ENCODE assay signal across 17 cellular contexts in genomic region chr5:168177831-168178450, GRCh38.
A peak's percentile ranks its signal among the peaks of the same experiment; 100 is the strongest.
DNase-seq lines count a peak whose midpoint lies in the region; ATAC-seq and TF ChIP-seq lines count a peak whose summit lies in the region.
"Had no signal": no experiment of that assay in that cellular context is flagged by ENCODE, and none has a peak within 500 bp of the region (broad histone marks: within the 10 kb centered on the region; RNA-seq: fewer than 3 reads in every experiment).

No MANE protein-coding gene starts in this region.

- no peak overlapping the region for H3K4me3 Mint-ChIP-seq in chondrocyte (ENCODE audit: unreplicated experiment)
- H3K4me3 Mint-ChIP-seq: naive B cell had no signal

- ATAC-seq in sciatic nerve, result peak; percentile 48
- no peak for ATAC-seq in GM21360 (IDR thresholded peaks at IDR 0.05; ENCODE audit: unreplicated experiment)
- ATAC-seq: stimulated activated naive CD8-positive, alpha-beta T cell treated with anti-CD3 and anti-CD28 coated beads, Interleukin-15, Interleukin-2, amounts not matched to agents 100 U/mL and 50 U/mL, for 24 hours had no signal

- no peaks in the 10 kb centered on the region for H3K36me3 Mint-ChIP-seq in chondrocyte (ENCODE audit: low read depth)
- H3K36me3 Mint-ChIP-seq: naive B cell had no signal

- H3K27me3 Mint-ChIP-seq in chondrocyte (ENCODE audit: low read depth), result no peaks in the 10 kb centered on the region
- H3K27me3 Mint-ChIP-seq: naive B cell had no signal

- DNase-seq in NCI-H146 (lab: John Stamatoyannopoulos, UW), result peak; percentile 58
- no peak for DNase-seq in NCI-H146 treated with DMSO at 0.1 percent for 48 hours (lab: John Stamatoyannopoulos, UW; ENCODE audit: unreplicated experiment)
- no peak for DNase-seq in chondrocyte (ENCODE audit: low spot score)
- peak; percentile 68 for DNase-seq in iPS-NIHi7 (ENCODE audit: extremely low spot score)
- no peak for DNase-seq in sciatic nerve (ENCODE audit: low spot score)
- DNase-seq in OCI-M1 (lab: John Stamatoyannopoulos, UW), result no peak
- no peak for DNase-seq in hepatic stellate cell (ENCODE audit: low spot score)
- DNase-seq: activated CD4-positive, alpha-beta T cell treated with anti-CD3 and anti-CD28 coated beads for 4 hours; activated gamma-delta T cell treated with Interleukin-2 at 50 U/mL for 16 hours; DMS53; naive B cell; NCI-H1930; NCI-H510A; stimulated activated CD4-positive, alpha-beta T cell treated with anti-CD3 and anti-CD28 coated beads, Interleukin-15, amount 100 ng/mL, for 24 hours; stimulated activated naive CD8-positive, alpha-beta T cell treated with anti-CD3 and anti-CD28 coated beads, Interleukin-15, Interleukin-2, amounts not matched to agents 100 U/mL and 50 U/mL, for 24 hours; T1000 had no signal

- H3K27ac Mint-ChIP-seq in chondrocyte (ENCODE audit: unreplicated experiment), result no peak overlapping the region

- intact Hi-C loops in sciatic nerve (cut with DNase I), result no loop called here

- H3K4me1 Mint-ChIP-seq in chondrocyte (ENCODE audit: low read depth), result peaks cover 10% of the 10 kb centered on the region
- H3K4me1 Mint-ChIP-seq: naive B cell had no signal

- H3K9me3 Mint-ChIP-seq in chondrocyte (ENCODE audit: low read depth), result no peaks in the 10 kb centered on the region

- peak; percentile 8 for TF ChIP-seq CTCF in chondrocyte (IDR thresholded peaks at IDR 0.05)

Comparison
In these comparisons a context has a peak if more than half of its experiments do, and no peak if none do; other contexts are left out.
1. DNase-seq: peak in NCI-H146 (single experiment) and iPS-NIHi7 (single experiment); none in NCI-H146 treated with DMSO at 0.1 percent for 48 hours (single experiment), chondrocyte (single experiment), sciatic nerve (single experiment), OCI-M1 (single experiment) and hepatic stellate cell (single experiment).